In the genomic region with DNA sequence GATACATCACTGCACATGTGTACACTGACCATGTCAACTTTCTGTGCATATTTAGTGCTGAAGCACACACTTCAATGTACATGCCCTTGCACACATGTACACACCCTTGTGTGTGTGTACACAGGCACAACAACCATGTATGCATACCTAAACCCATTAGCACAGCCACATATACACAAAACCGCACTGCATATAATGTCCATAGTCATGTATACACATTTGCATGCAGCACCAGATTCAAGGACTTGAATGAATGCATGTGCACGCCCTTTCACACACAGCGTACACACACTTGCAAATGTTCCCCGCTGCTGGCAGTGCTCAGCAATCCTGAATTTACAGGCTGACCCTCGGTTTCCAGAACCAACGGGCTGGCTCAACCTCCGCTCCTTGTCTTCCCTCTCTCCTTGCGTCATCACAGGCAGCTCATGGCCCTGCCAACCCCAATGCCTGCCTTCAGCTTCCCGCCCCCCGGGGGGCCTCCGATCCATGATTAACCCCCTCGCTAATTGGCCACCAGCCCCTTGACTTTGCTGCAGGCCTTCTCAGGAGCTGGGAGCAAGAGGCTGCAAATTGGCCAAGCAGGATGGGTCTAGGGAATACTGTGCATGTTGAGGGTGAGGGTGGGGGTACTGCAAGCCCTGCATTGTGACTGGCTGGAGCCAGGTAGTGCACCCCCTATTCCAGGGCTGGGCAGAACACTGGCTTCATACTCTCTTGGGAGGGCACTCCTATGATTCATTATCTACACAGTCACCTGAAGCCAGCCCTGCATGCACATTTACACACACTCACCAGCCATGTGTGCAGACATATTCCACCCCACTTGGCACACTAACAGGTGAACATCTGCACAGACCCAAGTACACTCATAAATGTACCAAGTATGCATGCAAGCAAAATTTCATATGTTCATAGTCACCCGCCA, we compare ENCODE assay signal across 1 cellular context.
TF ChIP-seq lines count a peak whose summit lies in the region.

No MANE protein-coding gene starts in this region.

TF ChIP-seq in WTC11, 78 proteins besides CTCF, POLR2A, EP300 and RAD21 (continued from another document):
- TF ChIP-seq, protein P1, sequence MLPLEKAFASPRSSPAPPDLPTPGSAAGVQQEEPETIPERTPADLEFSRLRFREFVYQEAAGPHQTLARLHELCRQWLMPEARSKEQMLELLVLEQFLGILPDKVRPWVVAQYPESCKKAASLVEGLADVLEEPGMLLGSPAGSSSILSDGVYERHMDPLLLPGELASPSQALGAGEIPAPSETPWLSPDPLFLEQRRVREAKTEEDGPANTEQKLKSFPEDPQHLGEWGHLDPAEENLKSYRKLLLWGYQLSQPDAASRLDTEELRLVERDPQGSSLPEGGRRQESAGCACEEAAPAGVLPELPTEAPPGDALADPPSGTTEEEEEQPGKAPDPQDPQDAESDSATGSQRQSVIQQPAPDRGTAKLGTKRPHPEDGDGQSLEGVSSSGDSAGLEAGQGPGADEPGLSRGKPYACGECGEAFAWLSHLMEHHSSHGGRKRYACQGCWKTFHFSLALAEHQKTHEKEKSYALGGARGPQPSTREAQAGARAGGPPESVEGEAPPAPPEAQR (CRISPR knock-in tag; IDR thresholded peaks at IDR 0.05), result no peak
- TF ChIP-seq, protein P2, sequence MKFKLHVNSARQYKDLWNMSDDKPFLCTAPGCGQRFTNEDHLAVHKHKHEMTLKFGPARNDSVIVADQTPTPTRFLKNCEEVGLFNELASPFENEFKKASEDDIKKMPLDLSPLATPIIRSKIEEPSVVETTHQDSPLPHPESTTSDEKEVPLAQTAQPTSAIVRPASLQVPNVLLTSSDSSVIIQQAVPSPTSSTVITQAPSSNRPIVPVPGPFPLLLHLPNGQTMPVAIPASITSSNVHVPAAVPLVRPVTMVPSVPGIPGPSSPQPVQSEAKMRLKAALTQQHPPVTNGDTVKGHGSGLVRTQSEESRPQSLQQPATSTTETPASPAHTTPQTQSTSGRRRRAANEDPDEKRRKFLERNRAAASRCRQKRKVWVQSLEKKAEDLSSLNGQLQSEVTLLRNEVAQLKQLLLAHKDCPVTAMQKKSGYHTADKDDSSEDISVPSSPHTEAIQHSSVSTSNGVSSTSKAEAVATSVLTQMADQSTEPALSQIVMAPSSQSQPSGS (CRISPR knock-in tag; IDR thresholded peaks at IDR 0.05; ENCODE audit: borderline replicate concordance, low read depth), result no peak
- TF ChIP-seq TEAD4 (CRISPR knock-in tag; IDR thresholded peaks at IDR 0.05), result no peak
- no peak for TF ChIP-seq NR2C2 (CRISPR knock-in tag; IDR thresholded peaks at IDR 0.05)
- no peak for TF ChIP-seq ESRRA (CRISPR knock-in tag; IDR thresholded peaks at IDR 0.05; ENCODE audit: borderline replicate concordance)
- no peak for TF ChIP-seq SP1 (CRISPR knock-in tag; conservative IDR thresholded peaks at IDR 0.05)
- no peak for TF ChIP-seq CREM (CRISPR knock-in tag; IDR thresholded peaks at IDR 0.05)
- TF ChIP-seq NFYB (CRISPR knock-in tag; conservative IDR thresholded peaks at IDR 0.05; ENCODE audit: low read depth), result no peak
- TF ChIP-seq, protein P3, sequence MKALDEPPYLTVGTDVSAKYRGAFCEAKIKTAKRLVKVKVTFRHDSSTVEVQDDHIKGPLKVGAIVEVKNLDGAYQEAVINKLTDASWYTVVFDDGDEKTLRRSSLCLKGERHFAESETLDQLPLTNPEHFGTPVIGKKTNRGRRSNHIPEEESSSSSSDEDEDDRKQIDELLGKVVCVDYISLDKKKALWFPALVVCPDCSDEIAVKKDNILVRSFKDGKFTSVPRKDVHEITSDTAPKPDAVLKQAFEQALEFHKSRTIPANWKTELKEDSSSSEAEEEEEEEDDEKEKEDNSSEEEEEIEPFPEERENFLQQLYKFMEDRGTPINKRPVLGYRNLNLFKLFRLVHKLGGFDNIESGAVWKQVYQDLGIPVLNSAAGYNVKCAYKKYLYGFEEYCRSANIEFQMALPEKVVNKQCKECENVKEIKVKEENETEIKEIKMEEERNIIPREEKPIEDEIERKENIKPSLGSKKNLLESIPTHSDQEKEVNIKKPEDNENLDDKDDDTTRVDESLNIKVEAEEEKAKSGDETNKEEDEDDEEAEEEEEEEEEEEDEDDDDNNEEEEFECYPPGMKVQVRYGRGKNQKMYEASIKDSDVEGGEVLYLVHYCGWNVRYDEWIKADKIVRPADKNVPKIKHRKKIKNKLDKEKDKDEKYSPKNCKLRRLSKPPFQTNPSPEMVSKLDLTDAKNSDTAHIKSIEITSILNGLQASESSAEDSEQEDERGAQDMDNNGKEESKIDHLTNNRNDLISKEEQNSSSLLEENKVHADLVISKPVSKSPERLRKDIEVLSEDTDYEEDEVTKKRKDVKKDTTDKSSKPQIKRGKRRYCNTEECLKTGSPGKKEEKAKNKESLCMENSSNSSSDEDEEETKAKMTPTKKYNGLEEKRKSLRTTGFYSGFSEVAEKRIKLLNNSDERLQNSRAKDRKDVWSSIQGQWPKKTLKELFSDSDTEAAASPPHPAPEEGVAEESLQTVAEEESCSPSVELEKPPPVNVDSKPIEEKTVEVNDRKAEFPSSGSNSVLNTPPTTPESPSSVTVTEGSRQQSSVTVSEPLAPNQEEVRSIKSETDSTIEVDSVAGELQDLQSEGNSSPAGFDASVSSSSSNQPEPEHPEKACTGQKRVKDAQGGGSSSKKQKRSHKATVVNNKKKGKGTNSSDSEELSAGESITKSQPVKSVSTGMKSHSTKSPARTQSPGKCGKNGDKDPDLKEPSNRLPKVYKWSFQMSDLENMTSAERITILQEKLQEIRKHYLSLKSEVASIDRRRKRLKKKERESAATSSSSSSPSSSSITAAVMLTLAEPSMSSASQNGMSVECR (CRISPR knock-in tag; IDR thresholded peaks at IDR 0.05; ENCODE audit: borderline replicate concordance), result no peak
- TF ChIP-seq GABPB1 (CRISPR knock-in tag; IDR thresholded peaks at IDR 0.05), result no peak
- TF ChIP-seq TCF7 (CRISPR knock-in tag; IDR thresholded peaks at IDR 0.05; ENCODE audit: low read depth), result no peak
- TF ChIP-seq ZNF671 (CRISPR knock-in tag; IDR thresholded peaks at IDR 0.05), result no peak
- no peak for TF ChIP-seq CREB1 (CRISPR knock-in tag; IDR thresholded peaks at IDR 0.05)
- TF ChIP-seq, protein P4, sequence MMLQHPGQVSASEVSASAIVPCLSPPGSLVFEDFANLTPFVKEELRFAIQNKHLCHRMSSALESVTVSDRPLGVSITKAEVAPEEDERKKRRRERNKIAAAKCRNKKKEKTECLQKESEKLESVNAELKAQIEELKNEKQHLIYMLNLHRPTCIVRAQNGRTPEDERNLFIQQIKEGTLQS (CRISPR knock-in tag; conservative IDR thresholded peaks at IDR 0.05), result no peak
- no peak for TF ChIP-seq MYBL2 (CRISPR knock-in tag; IDR thresholded peaks at IDR 0.05)
- TF ChIP-seq, protein P5, sequence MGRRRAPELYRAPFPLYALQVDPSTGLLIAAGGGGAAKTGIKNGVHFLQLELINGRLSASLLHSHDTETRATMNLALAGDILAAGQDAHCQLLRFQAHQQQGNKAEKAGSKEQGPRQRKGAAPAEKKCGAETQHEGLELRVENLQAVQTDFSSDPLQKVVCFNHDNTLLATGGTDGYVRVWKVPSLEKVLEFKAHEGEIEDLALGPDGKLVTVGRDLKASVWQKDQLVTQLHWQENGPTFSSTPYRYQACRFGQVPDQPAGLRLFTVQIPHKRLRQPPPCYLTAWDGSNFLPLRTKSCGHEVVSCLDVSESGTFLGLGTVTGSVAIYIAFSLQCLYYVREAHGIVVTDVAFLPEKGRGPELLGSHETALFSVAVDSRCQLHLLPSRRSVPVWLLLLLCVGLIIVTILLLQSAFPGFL (CRISPR knock-in tag; IDR thresholded peaks at IDR 0.05; ENCODE audit: borderline replicate concordance), result no peak
- no peak for TF ChIP-seq MXD4 (CRISPR knock-in tag; IDR thresholded peaks at IDR 0.05; ENCODE audit: borderline replicate concordance)
- TF ChIP-seq EMX1 (CRISPR knock-in tag; IDR thresholded peaks at IDR 0.05), result 0 out of 2 replicates have a peak, but pooled peaks have one; percentile 19
- no peak for TF ChIP-seq ZNF396 (CRISPR knock-in tag; IDR thresholded peaks at IDR 0.05; ENCODE audit: borderline replicate concordance)
- no peak for TF ChIP-seq ZNF423 (CRISPR knock-in tag; IDR thresholded peaks at IDR 0.05)
- 0 out of 2 replicates have a peak, but pooled peaks have one; percentile 31 for TF ChIP-seq JUN (CRISPR knock-in tag; IDR thresholded peaks at IDR 0.05)
- TF ChIP-seq, protein P6, sequence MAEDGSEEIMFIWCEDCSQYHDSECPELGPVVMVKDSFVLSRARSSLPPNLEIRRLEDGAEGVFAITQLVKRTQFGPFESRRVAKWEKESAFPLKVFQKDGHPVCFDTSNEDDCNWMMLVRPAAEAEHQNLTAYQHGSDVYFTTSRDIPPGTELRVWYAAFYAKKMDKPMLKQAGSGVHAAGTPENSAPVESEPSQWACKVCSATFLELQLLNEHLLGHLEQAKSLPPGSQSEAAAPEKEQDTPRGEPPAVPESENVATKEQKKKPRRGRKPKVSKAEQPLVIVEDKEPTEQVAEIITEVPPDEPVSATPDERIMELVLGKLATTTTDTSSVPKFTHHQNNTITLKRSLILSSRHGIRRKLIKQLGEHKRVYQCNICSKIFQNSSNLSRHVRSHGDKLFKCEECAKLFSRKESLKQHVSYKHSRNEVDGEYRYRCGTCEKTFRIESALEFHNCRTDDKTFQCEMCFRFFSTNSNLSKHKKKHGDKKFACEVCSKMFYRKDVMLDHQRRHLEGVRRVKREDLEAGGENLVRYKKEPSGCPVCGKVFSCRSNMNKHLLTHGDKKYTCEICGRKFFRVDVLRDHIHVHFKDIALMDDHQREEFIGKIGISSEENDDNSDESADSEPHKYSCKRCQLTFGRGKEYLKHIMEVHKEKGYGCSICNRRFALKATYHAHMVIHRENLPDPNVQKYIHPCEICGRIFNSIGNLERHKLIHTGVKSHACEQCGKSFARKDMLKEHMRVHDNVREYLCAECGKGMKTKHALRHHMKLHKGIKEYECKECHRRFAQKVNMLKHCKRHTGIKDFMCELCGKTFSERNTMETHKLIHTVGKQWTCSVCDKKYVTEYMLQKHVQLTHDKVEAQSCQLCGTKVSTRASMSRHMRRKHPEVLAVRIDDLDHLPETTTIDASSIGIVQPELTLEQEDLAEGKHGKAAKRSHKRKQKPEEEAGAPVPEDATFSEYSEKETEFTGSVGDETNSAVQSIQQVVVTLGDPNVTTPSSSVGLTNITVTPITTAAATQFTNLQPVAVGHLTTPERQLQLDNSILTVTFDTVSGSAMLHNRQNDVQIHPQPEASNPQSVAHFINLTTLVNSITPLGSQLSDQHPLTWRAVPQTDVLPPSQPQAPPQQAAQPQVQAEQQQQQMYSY (CRISPR knock-in tag; IDR thresholded peaks at IDR 0.05), result peak; percentile 79
- TF ChIP-seq FOXP1 (CRISPR knock-in tag; IDR thresholded peaks at IDR 0.05; ENCODE audit: borderline replicate concordance), result no peak
- TF ChIP-seq, protein P7, sequence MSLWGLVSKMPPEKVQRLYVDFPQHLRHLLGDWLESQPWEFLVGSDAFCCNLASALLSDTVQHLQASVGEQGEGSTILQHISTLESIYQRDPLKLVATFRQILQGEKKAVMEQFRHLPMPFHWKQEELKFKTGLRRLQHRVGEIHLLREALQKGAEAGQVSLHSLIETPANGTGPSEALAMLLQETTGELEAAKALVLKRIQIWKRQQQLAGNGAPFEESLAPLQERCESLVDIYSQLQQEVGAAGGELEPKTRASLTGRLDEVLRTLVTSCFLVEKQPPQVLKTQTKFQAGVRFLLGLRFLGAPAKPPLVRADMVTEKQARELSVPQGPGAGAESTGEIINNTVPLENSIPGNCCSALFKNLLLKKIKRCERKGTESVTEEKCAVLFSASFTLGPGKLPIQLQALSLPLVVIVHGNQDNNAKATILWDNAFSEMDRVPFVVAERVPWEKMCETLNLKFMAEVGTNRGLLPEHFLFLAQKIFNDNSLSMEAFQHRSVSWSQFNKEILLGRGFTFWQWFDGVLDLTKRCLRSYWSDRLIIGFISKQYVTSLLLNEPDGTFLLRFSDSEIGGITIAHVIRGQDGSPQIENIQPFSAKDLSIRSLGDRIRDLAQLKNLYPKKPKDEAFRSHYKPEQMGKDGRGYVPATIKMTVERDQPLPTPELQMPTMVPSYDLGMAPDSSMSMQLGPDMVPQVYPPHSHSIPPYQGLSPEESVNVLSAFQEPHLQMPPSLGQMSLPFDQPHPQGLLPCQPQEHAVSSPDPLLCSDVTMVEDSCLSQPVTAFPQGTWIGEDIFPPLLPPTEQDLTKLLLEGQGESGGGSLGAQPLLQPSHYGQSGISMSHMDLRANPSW (CRISPR knock-in tag; conservative IDR thresholded peaks at IDR 0.05; ENCODE audit: low read depth), result no peak
